ENCODE assay signal across 27 cellular contexts in genomic region chr4:178894126-178894525, GRCh38.
"Had no signal": no experiment of that assay in that cellular context is flagged by ENCODE, and none has a peak within 500 bp of the region (broad histone marks: within the 10 kb centered on the region; RNA-seq: fewer than 3 reads in every experiment).

No MANE protein-coding gene starts in this region.

- H3K36me3 Mint-ChIP-seq: naive thymus-derived CD8-positive, alpha-beta T cell; type B pancreatic cell had no signal

- H3K27me3 Mint-ChIP-seq: naive thymus-derived CD8-positive, alpha-beta T cell; stimulated activated naive CD8-positive, alpha-beta T cell treated with anti-CD3 and anti-CD28 coated beads, Interleukin-15, amount 100 ng/mL, for 72 hours; type B pancreatic cell had no signal

- H2AFZ ChIP-seq: hepatocyte had no signal

- H3K4me2 ChIP-seq: hepatocyte had no signal

- H3K4me1 Mint-ChIP-seq: naive thymus-derived CD8-positive, alpha-beta T cell; nephron progenitor cell; stimulated activated naive CD8-positive, alpha-beta T cell treated with anti-CD3 and anti-CD28 coated beads, Interleukin-15, amount 100 ng/mL, for 72 hours had no signal

- H3K27me3 ChIP-seq: dorsolateral prefrontal cortex, gastrocnemius medialis, heart left ventricle, hepatocyte, left lung, ovary, suprapubic skin had no signal

- H3K9me3 Mint-ChIP-seq: nephron progenitor cell had no signal

- H3K36me3 ChIP-seq: gastrocnemius medialis, heart left ventricle, left lung, ovary, suprapubic skin had no signal

- H3K27ac ChIP-seq: epithelial cell of prostate, gastrocnemius medialis, heart left ventricle, hepatocyte, left lung, ovary, psoas muscle, skin epidermis, suprapubic skin had no signal

- H3K4me3 Mint-ChIP-seq: naive thymus-derived CD8-positive, alpha-beta T cell; nephron progenitor cell; stimulated activated naive CD8-positive, alpha-beta T cell treated with anti-CD3 and anti-CD28 coated beads, Interleukin-15, amount 100 ng/mL, for 72 hours; type B pancreatic cell had no signal

- H3K9me3 ChIP-seq: gastrocnemius medialis, left lung, ovary, psoas muscle, suprapubic skin had no signal

- DNase-seq: central memory CD4-positive, alpha-beta T cell; effector CD4-positive, alpha-beta T cell; gastrocnemius medialis; left cardiac atrium; left lung; mammary epithelial cell; mesendoderm; naive thymus-derived CD8-positive, alpha-beta T cell; nephron progenitor cell; occipital lobe; ovary; psoas muscle; right cardiac atrium; stimulated activated CD4-positive, alpha-beta T cell treated with anti-CD3 and anti-CD28 coated beads, Interleukin-15, amount 100 ng/mL, for 24 hours; stimulated activated CD4-positive, alpha-beta T cell treated with anti-CD3 and anti-CD28 coated beads, Interleukin-2, amount 100 ng/mL, for 48 hours; stimulated activated naive CD4-positive, alpha-beta T cell; stimulated activated naive CD8-positive, alpha-beta T cell treated with anti-CD3 and anti-CD28 coated beads, Interleukin-15, amount 100 ng/mL, for 72 hours had no signal

- ATAC-seq: esophagus mucosa; gastrocnemius medialis; heart left ventricle; left cardiac atrium; left lung; naive thymus-derived CD8-positive, alpha-beta T cell; psoas muscle; stimulated activated naive CD8-positive, alpha-beta T cell treated with anti-CD3 and anti-CD28 coated beads, Interleukin-15, amount 100 ng/mL, for 72 hours had no signal

- FAIRE-seq: colon, urothelium cell line had no signal

- H3K79me2 ChIP-seq: hepatocyte had no signal

- H3K4me3 ChIP-seq: dorsolateral prefrontal cortex, gastrocnemius medialis, heart left ventricle, hepatocyte, left lung, ovary, psoas muscle, skin epidermis, suprapubic skin had no signal

- H3K4me1 ChIP-seq: gastrocnemius medialis, heart left ventricle, left lung, psoas muscle, suprapubic skin had no signal
